8 cellular contexts compared by ENCODE assay signal in genomic region chr19:10231624-10232228, GRCh38. TPM values are rescaled to one million over a fixed set of nuclear protein-coding genes. Genes with fewer than 3 reads are reported as not detected.
A peak's percentile ranks its signal among the peaks of the same experiment; 100 is the strongest.
DNase-seq lines count a peak whose midpoint lies in the region; ATAC-seq and TF ChIP-seq lines count a peak whose summit lies in the region.

No MANE protein-coding gene starts in this region.

- H3K4me3 Mint-ChIP-seq in neural crest cell: peak overlapping the region; percentile 85

- WGBS in ectodermal cell, 2 experiments: 76 to 78% methylated on average over 8 of the region's 8 CpGs

- H3K9ac ChIP-seq in BLaER1 treated with 17β-estradiol and CSF1 and Interleukin-3, amounts not matched to agents 10 nM and 100 nM: peak overlapping the region in 10 of 11 experiments; percentile 60 to 94 (median 90); a peak in 18 of 22 replicates

- H3K4me1 Mint-ChIP-seq in neural crest cell: peaks cover 18% of the 10 kb centered on the region

- peak overlapping the region; percentile 83 to 99 (median 92); a peak in 19 of 20 replicates for H3K4me3 ChIP-seq in BLaER1 treated with 17β-estradiol and CSF1 and Interleukin-3, amounts not matched to agents 10 nM and 100 nM
- peak overlapping the region; percentile 76 for H3K4me3 ChIP-seq in LNCaP clone FGC (ENCODE audit: low read depth, low read length)
- H3K4me3 ChIP-seq in ectodermal cell (ENCODE audit: insufficient read depth, low read depth, low read length): peak overlapping the region; percentile 70

- no peaks in the 10 kb centered on the region for H3K36me3 Mint-ChIP-seq in neural crest cell (ENCODE audit: low read depth)

- H3K27me3 Mint-ChIP-seq in neural crest cell (ENCODE audit: low read depth): peaks cover 2% of the 10 kb centered on the region

- H3K27ac ChIP-seq in BLaER1 treated with 17β-estradiol and CSF1 and Interleukin-3, amounts not matched to agents 10 nM and 100 nM: peak overlapping the region in 10 of 11 experiments; percentile 20 to 93 (median 88); a peak in 19 of 22 replicates
- H3K27ac ChIP-seq in ectodermal cell (ENCODE audit: insufficient read depth, low read depth, low read length, poor library complexity, severe bottlenecking): no peak overlapping the region

- DNase-seq in LNCaP clone FGC (ENCODE audit: low read depth): no peak
- DNase-seq in neural crest cell (ENCODE audit: low read depth, low spot score): no peak
- no peak for DNase-seq in GF-D8 (lab: John Stamatoyannopoulos, UW)
- no peak for DNase-seq in NCI-H1930 (lab: John Stamatoyannopoulos, UW)

- ATAC-seq in HG02678 (IDR thresholded peaks at IDR 0.05; ENCODE audit: unreplicated experiment): no peak
- no peak for ATAC-seq in GM19035 (IDR thresholded peaks at IDR 0.05; ENCODE audit: unreplicated experiment)

- H3K4me2 ChIP-seq in BLaER1 treated with 17β-estradiol and CSF1 and Interleukin-3, amounts not matched to agents 10 nM and 100 nM: peak overlapping the region; percentile 48 to 100 (median 97); a peak in 21 of 22 replicates

- peaks cover 0 to 9% (median 3%) of the 10 kb centered on the region in 11 experiments; a peak in 1 of 22 replicates for H3K36me3 ChIP-seq in BLaER1 treated with 17β-estradiol and CSF1 and Interleukin-3, amounts not matched to agents 10 nM and 100 nM
- no peaks in the 10 kb centered on the region for H3K36me3 ChIP-seq in ectodermal cell (ENCODE audit: control insufficient read depth, insufficient read depth, low read length)

- peaks cover 0 to 33% (median 22%) of the 10 kb centered on the region in 11 experiments; a peak in 13 of 22 replicates for H4K20me1 ChIP-seq in BLaER1 treated with 17β-estradiol and CSF1 and Interleukin-3, amounts not matched to agents 10 nM and 100 nM

- H3K27me3 ChIP-seq in BLaER1 treated with 17β-estradiol and CSF1 and Interleukin-3, amounts not matched to agents 10 nM and 100 nM: no peaks in the 10 kb centered on the region
- no peaks in the 10 kb centered on the region for H3K27me3 ChIP-seq in ectodermal cell (ENCODE audit: control insufficient read depth, insufficient read depth, low read length, poor library complexity, severe bottlenecking)

- TF ChIP-seq CTCF in LNCaP clone FGC (IDR thresholded peaks at IDR 0.05; ENCODE audit: control insufficient read depth, extremely low read depth, insufficient read depth) (no peak), neural crest cell (conservative IDR thresholded peaks at IDR 0.05) (no peak)

- H3K9me3 ChIP-seq in BLaER1 treated with 17β-estradiol and CSF1 and Interleukin-3, amounts not matched to agents 10 nM and 100 nM (replicated peaks in 1 of 11): no peaks in the 10 kb centered on the region
- no peaks in the 10 kb centered on the region for H3K9me3 ChIP-seq in ectodermal cell (ENCODE audit: control insufficient read depth, low read length)

- H3K4me1 ChIP-seq in BLaER1 treated with 17β-estradiol and CSF1 and Interleukin-3, amounts not matched to agents 10 nM and 100 nM: peaks cover 49 to 89% (median 84%) of the 10 kb centered on the region in 10 experiments
- H3K4me1 ChIP-seq in ectodermal cell (ENCODE audit: control insufficient read depth, insufficient read depth, low read length): peaks cover 3% of the 10 kb centered on the region

- no peaks in the 10 kb centered on the region for H3K9me3 Mint-ChIP-seq in neural crest cell

- H3K27ac Mint-ChIP-seq in neural crest cell (ENCODE audit: unreplicated experiment): peak overlapping the region; percentile 83

RNA-seq across cellular contexts. Expression of gene S1PR2, which starts 0.6 kb away (rescaled TPM):
- polyA plus RNA-seq in ectodermal cell (2013, experiment 1 of 4): 20.3 TPM
- 21.7 TPM for polyA plus RNA-seq in ectodermal cell (2013, experiment 2 of 4)
- 12.3 TPM for polyA plus RNA-seq in ectodermal cell (2013, experiment 3 of 4)
- 13.3 TPM for polyA plus RNA-seq in ectodermal cell (2013, experiment 4 of 4)
- 24.8 and 26.3 TPM in 2 replicates for total RNA-seq in neural crest cell

RNA-seq across cellular contexts. Expression of gene MRPL4, which starts 20.3 kb away (rescaled TPM):
- polyA plus RNA-seq in ectodermal cell (2013, experiment 1 of 4): 44.9 TPM
- polyA plus RNA-seq in ectodermal cell (2013, experiment 2 of 4): 41.1 TPM
- polyA plus RNA-seq in ectodermal cell (2013, experiment 3 of 4): 43.5 TPM
- polyA plus RNA-seq in ectodermal cell (2013, experiment 4 of 4): 44.2 TPM
- 75.4 and 75.6 TPM in 2 replicates for total RNA-seq in neural crest cell

RNA-seq across cellular contexts. Expression of gene DNMT1, which starts 37.0 kb away (rescaled TPM):
- 204 TPM for polyA plus RNA-seq in ectodermal cell (2013, experiment 1 of 4)
- 220 TPM for polyA plus RNA-seq in ectodermal cell (2013, experiment 2 of 4)
- 141 TPM for polyA plus RNA-seq in ectodermal cell (2013, experiment 3 of 4)
- polyA plus RNA-seq in ectodermal cell (2013, experiment 4 of 4): 146 TPM
- 288 and 333 TPM in 2 replicates for total RNA-seq in neural crest cell

RNA-seq across cellular contexts. Expression of gene ICAM1, which starts 39.2 kb away (rescaled TPM):
- 1.9 TPM for polyA plus RNA-seq in ectodermal cell (2013, experiment 1 of 4)
- 1.8 TPM for polyA plus RNA-seq in ectodermal cell (2013, experiment 2 of 4)
- 1.3 TPM for polyA plus RNA-seq in ectodermal cell (2013, experiment 3 of 4)
- 2.1 TPM for polyA plus RNA-seq in ectodermal cell (2013, experiment 4 of 4)
- total RNA-seq in neural crest cell: 0.14 and 0.23 TPM in 2 replicates

RNA-seq across cellular contexts. Expression of gene ICAM4, which starts 55.0 kb away (rescaled TPM):
- polyA plus RNA-seq in ectodermal cell (2013, experiment 1 of 4): 0.35 TPM
- 1.1 TPM for polyA plus RNA-seq in ectodermal cell (2013, experiment 2 of 4)
- 0.32 TPM for polyA plus RNA-seq in ectodermal cell (2013, experiment 3 of 4)
- polyA plus RNA-seq in ectodermal cell (2013, experiment 4 of 4): 0.53 TPM
- not detected in 2 replicates for total RNA-seq in neural crest cell
